8 cellular contexts compared by ENCODE assay signal in genomic region chr1:221439734-221440436, GRCh38.
A peak's percentile ranks its signal among the peaks of the same experiment; 100 is the strongest.
DNase-seq lines count a peak whose midpoint lies in the region; ATAC-seq and TF ChIP-seq lines count a peak whose summit lies in the region.

No MANE protein-coding gene starts in this region.

- H3K9me3 Mint-ChIP-seq in activated CD8-positive, alpha-beta memory T cell treated with anti-CD3 and anti-CD28 coated beads, Interleukin-2, amount 10 ng/mL, durations not matched to agents 7 days and 5 days (ENCODE audit: low read depth): no peaks in the 10 kb centered on the region

- H3K4me1 Mint-ChIP-seq in activated CD8-positive, alpha-beta memory T cell treated with anti-CD3 and anti-CD28 coated beads, Interleukin-2, amount 10 ng/mL, durations not matched to agents 7 days and 5 days: peaks cover 30% of the 10 kb centered on the region

- ATAC-seq in activated CD8-positive, alpha-beta memory T cell treated with anti-CD3 and anti-CD28 coated beads, Interleukin-2, amount 10 ng/mL, durations not matched to agents 7 days and 5 days: peak; percentile 65
- ATAC-seq in HG02763 (IDR thresholded peaks at IDR 0.05; ENCODE audit: unreplicated experiment): no peak

- H3K36me3 Mint-ChIP-seq in activated CD8-positive, alpha-beta memory T cell treated with anti-CD3 and anti-CD28 coated beads, Interleukin-2, amount 10 ng/mL, durations not matched to agents 7 days and 5 days: no peaks in the 10 kb centered on the region

- peak; percentile 56 for DNase-seq in activated CD8-positive, alpha-beta memory T cell treated with anti-CD3 and anti-CD28 coated beads, Interleukin-2, amount 10 ng/mL, durations not matched to agents 7 days and 5 days
- no peak for DNase-seq in activated CD8-positive, alpha-beta memory T cell treated with anti-CD3 and anti-CD28 coated beads for 24 hours
- peak; percentile 56 for DNase-seq in activated CD4-positive, alpha-beta T cell treated with anti-CD3 and anti-CD28 coated beads for 48 hours
- DNase-seq in fibroblast of the aortic adventitia (ENCODE audit: low read depth): peak; percentile 97
- peak; percentile 59 for DNase-seq in stimulated activated CD4-positive, alpha-beta T cell treated with anti-CD3 and anti-CD28 coated beads, Interleukin-1b, Interleukin-23, amount 100 ng/mL, for 48 hours
- no peak for DNase-seq in substantia nigra (lab: John Stamatoyannopoulos, UW)
- no peak for DNase-seq in NCI-H1105 treated with DMSO at 0.1 percent for 48 hours (lab: John Stamatoyannopoulos, UW)

- CTCF ChIA-PET in activated CD8-positive, alpha-beta memory T cell treated with anti-CD3 and anti-CD28 coated beads, Interleukin-2, amount 10 ng/mL, durations not matched to agents 7 days and 5 days (lab: Charles Lee): no interaction called here

- H3K27ac Mint-ChIP-seq in activated CD8-positive, alpha-beta memory T cell treated with anti-CD3 and anti-CD28 coated beads, Interleukin-2, amount 10 ng/mL, durations not matched to agents 7 days and 5 days: no peak overlapping the region

- H3K27ac ChIP-seq in substantia nigra (ENCODE audit: low read depth, low read length, poor library complexity, severe bottlenecking): no peak overlapping the region

- H3K4me3 ChIP-seq in fibroblast of the aortic adventitia (ENCODE audit: low read depth, low read length): no peak overlapping the region

- H3K4me3 Mint-ChIP-seq in activated CD8-positive, alpha-beta memory T cell treated with anti-CD3 and anti-CD28 coated beads, Interleukin-2, amount 10 ng/mL, durations not matched to agents 7 days and 5 days: no peak overlapping the region

- H3K27me3 Mint-ChIP-seq in activated CD8-positive, alpha-beta memory T cell treated with anti-CD3 and anti-CD28 coated beads, Interleukin-2, amount 10 ng/mL, durations not matched to agents 7 days and 5 days: peaks cover 9% of the 10 kb centered on the region

- no peak for TF ChIP-seq CTCF in fibroblast of the aortic adventitia (IDR thresholded peaks at IDR 0.05; ENCODE audit: insufficient read depth, low read length)

Comparison
In these comparisons a context has a peak if more than half of its experiments do, and no peak if none do; other contexts are left out.
1. DNase-seq: peak in activated CD8-positive, alpha-beta memory T cell treated with anti-CD3 and anti-CD28 coated beads, Interleukin-2, amount 10 ng/mL, durations not matched to agents 7 days and 5 days (single experiment), activated CD4-positive, alpha-beta T cell treated with anti-CD3 and anti-CD28 coated beads for 48 hours (single experiment), fibroblast of the aortic adventitia (single experiment) and stimulated activated CD4-positive, alpha-beta T cell treated with anti-CD3 and anti-CD28 coated beads, Interleukin-1b, Interleukin-23, amount 100 ng/mL, for 48 hours (single experiment); none in activated CD8-positive, alpha-beta memory T cell treated with anti-CD3 and anti-CD28 coated beads for 24 hours (single experiment), substantia nigra (0 of 49) and NCI-H1105 treated with DMSO at 0.1 percent for 48 hours (single experiment).